Comparison of ENCODE assay signal across 2 cellular contexts in the genomic region with DNA sequence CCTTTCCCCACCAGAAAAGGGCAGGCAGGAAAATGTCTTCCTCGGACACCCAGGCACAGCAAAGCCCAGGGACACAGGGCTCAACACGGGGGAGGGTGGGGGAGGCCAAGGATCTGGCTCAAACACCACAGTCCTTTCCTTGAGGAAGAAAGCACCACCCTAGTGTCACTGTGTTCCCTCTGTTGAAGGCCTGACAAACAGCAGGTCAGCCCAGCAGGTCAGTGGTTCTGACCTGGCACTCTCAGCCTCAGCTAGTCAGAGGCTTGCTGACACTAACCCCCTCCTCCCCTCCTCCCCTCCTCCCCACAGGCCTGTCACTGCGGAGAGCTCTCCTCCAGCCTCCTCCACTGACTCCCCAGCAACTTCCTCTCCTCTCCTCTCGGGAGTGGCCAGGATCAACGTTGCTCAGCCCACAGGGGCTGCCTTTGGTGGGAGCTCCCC.
A peak's percentile ranks its signal among the peaks of the same experiment; 100 is the strongest.
TF ChIP-seq lines count a peak whose summit lies in the region.

No MANE protein-coding gene starts in this region.

TF ChIP-seq in liver, 16 proteins besides CTCF, POLR2A, EP300 and RAD21 (continued from another document):
- no peak for TF ChIP-seq YY1 (IDR thresholded peaks at IDR 0.05)
- TF ChIP-seq SP1 (IDR thresholded peaks at IDR 0.05) = no peak
- peak; percentile 62 for TF ChIP-seq NR2F2 (IDR thresholded peaks at IDR 0.05)
- TF ChIP-seq HNF4G (IDR thresholded peaks at IDR 0.05) = no peak
- TF ChIP-seq ZBTB33 (IDR thresholded peaks at IDR 0.05) = no peak
- TF ChIP-seq FOXA2 (IDR thresholded peaks at IDR 0.05) = no peak
- TF ChIP-seq JUND (IDR thresholded peaks at IDR 0.05) = no peak

TF ChIP-seq in HepG2, 621 proteins besides CTCF, POLR2A, EP300 and RAD21 (continued from another document):
- TF ChIP-seq, protein P1, sequence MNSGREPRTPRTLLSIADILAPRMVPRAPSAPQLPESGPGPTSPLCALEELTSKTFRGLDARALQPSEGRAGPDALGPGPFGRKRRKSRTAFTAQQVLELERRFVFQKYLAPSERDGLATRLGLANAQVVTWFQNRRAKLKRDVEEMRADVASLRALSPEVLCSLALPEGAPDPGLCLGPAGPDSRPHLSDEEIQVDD (CRISPR knock-in tag; IDR thresholded peaks at IDR 0.05; ENCODE audit: borderline replicate concordance) = no peak
- TF ChIP-seq BRCA1 (CRISPR knock-in tag; IDR thresholded peaks at IDR 0.05) (no peak), DDIT3 (CRISPR knock-in tag; IDR thresholded peaks at IDR 0.05) (no peak), ZBTB7B (CRISPR knock-in tag; IDR thresholded peaks at IDR 0.05) (no peak), FOXC1 (CRISPR knock-in tag; IDR thresholded peaks at IDR 0.05; ENCODE audit: borderline replicate concordance) (no peak), SMAD1 (CRISPR knock-in tag; IDR thresholded peaks at IDR 0.05; ENCODE audit: borderline replicate concordance, low read depth) (no peak), NR3C1 (CRISPR knock-in tag; IDR thresholded peaks at IDR 0.05) (no peak)
